ENCODE assay signal across 8 cellular contexts in the genomic region with DNA sequence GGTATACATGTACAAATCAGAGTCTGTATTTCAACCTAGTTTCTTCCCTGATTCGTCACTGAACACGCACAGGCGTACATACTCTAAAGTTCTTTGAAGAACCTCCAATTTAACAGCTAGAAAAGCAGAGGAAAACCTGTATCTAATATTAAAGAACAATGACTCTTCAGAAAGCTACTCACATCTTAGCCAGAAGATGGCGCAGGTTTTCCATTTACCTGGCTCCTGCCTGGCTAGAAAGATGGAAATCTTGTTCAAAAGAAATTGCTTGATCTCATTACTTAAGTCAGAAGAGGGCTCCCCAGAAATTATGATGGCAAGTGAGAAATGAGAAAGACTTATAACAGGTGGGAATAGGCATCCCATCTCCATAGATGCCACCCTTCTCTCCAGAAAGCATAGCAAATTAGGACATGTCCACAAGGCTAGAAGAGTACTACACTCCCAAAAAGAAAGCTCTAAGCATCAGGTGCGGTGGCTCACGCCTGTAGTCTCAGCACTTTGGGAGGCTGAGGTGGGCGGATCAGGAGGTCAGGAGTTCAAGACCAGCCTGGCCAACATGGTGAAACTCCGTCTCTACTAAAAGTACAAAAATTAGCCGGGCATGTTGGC. TPM values are rescaled to one million over a fixed set of nuclear protein-coding genes. Genes with fewer than 3 reads are reported as not detected.
DNase-seq lines count a peak whose midpoint lies in the region; ATAC-seq and TF ChIP-seq lines count a peak whose summit lies in the region.

No MANE protein-coding gene starts in this region.

- TF ChIP-seq CTCF in heart right ventricle (IDR thresholded peaks at IDR 0.05) (peak; percentile 73 to 87 (median 81)), LNCaP clone FGC (IDR thresholded peaks at IDR 0.05; ENCODE audit: control insufficient read depth, extremely low read depth, insufficient read depth) (peak; percentile 78), lower lobe of right lung (IDR thresholded peaks at IDR 0.05) (peak; percentile 69), thyroid gland (IDR thresholded peaks at IDR 0.05) (peak; percentile 39 to 85 (median 78))

- H3K4me1 ChIP-seq in heart right ventricle (peaks cover 0 to 8% (median 0%) of the 10 kb centered on the region in 9 donors), right cardiac atrium (ENCODE audit: control insufficient read depth, insufficient read depth, low read length) (peaks cover 1% of the 10 kb centered on the region), SJCRH30 (peaks cover 22% of the 10 kb centered on the region; the same call in 1 of the 2 replicates), lower lobe of right lung (no peaks in the 10 kb centered on the region), thyroid gland (no peaks in the 10 kb centered on the region)

- no peaks in the 10 kb centered on the region for H3K9me3 ChIP-seq in heart right ventricle
- no peaks in the 10 kb centered on the region for H3K9me3 ChIP-seq in right cardiac atrium (ENCODE audit: control insufficient read depth, low read length)
- no peaks in the 10 kb centered on the region for H3K9me3 ChIP-seq in SJCRH30 (replicated peaks)
- no peaks in the 10 kb centered on the region for H3K9me3 ChIP-seq in lower lobe of right lung
- H3K9me3 ChIP-seq in thyroid gland = no peaks in the 10 kb centered on the region

- 48 to 50% methylated on average over 9 of the region's 9 CpGs for WGBS in heart right ventricle, 2 donors
- 52% methylated on average over 9 of the region's 9 CpGs for WGBS in right cardiac atrium
- 51 to 52% methylated on average over 9 of the region's 9 CpGs for WGBS in thyroid gland, 2 donors

- H3K36me3 ChIP-seq in heart right ventricle (no peaks in the 10 kb centered on the region), SJCRH30 (no peaks in the 10 kb centered on the region), lower lobe of right lung (no peaks in the 10 kb centered on the region), thyroid gland (no peaks in the 10 kb centered on the region)

- intact Hi-C loops in heart right ventricle (cut with DNase I) = loop anchor here (1.0 to 10.0 kb wide), 5 partner anchors 231 to 569 kb away; no protein-coding TSS in a partner anchor
- intact Hi-C loops in right cardiac atrium (cut with DNase I) = loop anchor here (2.0 to 5.0 kb wide), 4 partner anchors 227 to 233 kb away; no protein-coding TSS in a partner anchor
- intact Hi-C loops in lower lobe of right lung (cut with DNase I) = no loop called here
- intact Hi-C loops in thyroid gland (cut with DNase I) = loop anchor here (2.0 kb wide), 1 partner anchor 231 kb away; no protein-coding TSS in a partner anchor

- ATAC-seq in heart right ventricle (peak in 1 of 8 donors; percentile 42), right cardiac atrium (no peak), lower lobe of right lung (peak in 1 of 2 donors; percentile 67), HG02588 (IDR thresholded peaks at IDR 0.05; ENCODE audit: unreplicated experiment) (no peak)

- no peak overlapping the region for H3K4me3 ChIP-seq in heart right ventricle
- no peak overlapping the region for H3K4me3 ChIP-seq in right cardiac atrium (ENCODE audit: low read length)
- H3K4me3 ChIP-seq in LNCaP clone FGC (ENCODE audit: low read depth, low read length) = no peak overlapping the region
- no peak overlapping the region for H3K4me3 ChIP-seq in SJCRH30
- no peak overlapping the region for H3K4me3 ChIP-seq in lower lobe of right lung
- H3K4me3 ChIP-seq in thyroid gland (replicated peaks in 1 of 3) = no peak overlapping the region

- H3K27ac ChIP-seq in heart right ventricle = no peak overlapping the region
- no peak overlapping the region for H3K27ac ChIP-seq in right cardiac atrium (ENCODE audit: low read length)
- no peak overlapping the region for H3K27ac ChIP-seq in SJCRH30
- no peak overlapping the region for H3K27ac ChIP-seq in lower lobe of right lung
- no peak overlapping the region for H3K27ac ChIP-seq in thyroid gland

- peak in 1 of 2 donors; percentile 32 for DNase-seq in heart right ventricle
- no peak for DNase-seq in right cardiac atrium
- no peak for DNase-seq in LNCaP clone FGC (ENCODE audit: low read depth)
- DNase-seq in SJCRH30 = peak; percentile 53 to 89
- DNase-seq in central memory CD4-positive, alpha-beta T cell = peak; percentile 21
- no peak for DNase-seq in lower lobe of right lung
- peak; percentile 22 to 31 for DNase-seq in thyroid gland

- H3K27me3 ChIP-seq in heart right ventricle (peaks cover 0 to 14% (median 0%) of the 10 kb centered on the region in 7 donors), right cardiac atrium (ENCODE audit: control insufficient read depth, insufficient read depth) (no peaks in the 10 kb centered on the region), SJCRH30 (no peaks in the 10 kb centered on the region), lower lobe of right lung (ENCODE audit: low read depth) (no peaks in the 10 kb centered on the region), thyroid gland (no peaks in the 10 kb centered on the region)

- TF ChIP-seq POLR2A in thyroid gland (IDR thresholded peaks at IDR 0.05) = no peak

RNA-seq across cellular contexts. Expression of gene L1TD1, which starts 19.0 kb away (rescaled TPM):
- under 1 TPM in 2 of 10 donors, not detected in 8; 0.07 to 0.12 TPM for total RNA-seq in heart right ventricle
- under 1 TPM in 1 of 2 donors, not detected in 1; 0.16 TPM for polyA plus RNA-seq in heart right ventricle
- under 1 TPM in 2 of 4 donors, not detected in 2; 0.09 to 0.11 TPM for total RNA-seq in right cardiac atrium
- polyA plus RNA-seq in right cardiac atrium = 0.05 TPM
- not detected in 2 replicates for total RNA-seq in SJCRH30 (2014; rRNA removed; shearing (Covaris generic))
- 0.59 TPM for total RNA-seq in lower lobe of right lung
- 1 to 10 TPM in 1 of 4 donors, under 1 TPM in 3; 0.11 to 1.1 (median 0.60) TPM for total RNA-seq in thyroid gland

Comparison
In these comparisons a context has a peak if more than half of its experiments do, and no peak if none do; other contexts are left out.
1. DNase-seq: peak in SJCRH30 (2 of 2), central memory CD4-positive, alpha-beta T cell (single experiment) and thyroid gland (2 of 2); none in right cardiac atrium (0 of 3), LNCaP clone FGC (single experiment) and lower lobe of right lung (single experiment).
2. Peak in every context shown above with its lines, with median percentiles within 50 percentile points of each other: CTCF ChIP-seq.